Comparison of ENCODE assay signal across 8 cellular contexts in genomic region chr9:129822825-129823162, GRCh38. TPM values are rescaled to one million over a fixed set of nuclear protein-coding genes. Genes with fewer than 3 reads are reported as not detected.
DNase-seq lines count a peak whose midpoint lies in the region; ATAC-seq and TF ChIP-seq lines count a peak whose summit lies in the region.

No MANE protein-coding gene starts in this region.

- no peak for TF ChIP-seq POLR2A in prostate gland (IDR thresholded peaks at IDR 0.05)

- H3K4me3 ChIP-seq in GM12875 (ENCODE audit: low read depth, low read length) = peak overlapping the region; percentile 91
- peak overlapping the region; percentile 70 to 88 (median 76) for H3K4me3 ChIP-seq in fibroblast of lung (replicated peaks in 1 of 4; ENCODE audit: control extremely low read depth in 1 of 4, insufficient read depth in 1 of 4, low read depth in 3 of 4, low read length in 4 of 4)
- peak overlapping the region; percentile 70 to 74 for H3K4me3 ChIP-seq in prostate gland

- H3K4me1 ChIP-seq in fibroblast of lung (ENCODE audit: control insufficient read depth, extremely low read depth, insufficient read depth, low read length) (peaks cover 2% of the 10 kb centered on the region), prostate gland (replicated peaks) (no peaks in the 10 kb centered on the region)

- DNase-seq in SIG-M5 treated with dmso at 0.1 percent for 504 hours (lab: John Stamatoyannopoulos, UW; ENCODE audit: unreplicated experiment) (peak; percentile 74), fibroblast of lung (ENCODE audit: low read depth in 2 of 2) (no peak), prostate gland (ENCODE audit: low spot score) (no peak), COR-L47 (lab: John Stamatoyannopoulos, UW) (no peak), NCI-H1694 treated with DMSO at 0.1 percent for 48 hours (lab: John Stamatoyannopoulos, UW) (no peak), LoVo (ENCODE audit: low spot score) (no peak)

- no peak for TF ChIP-seq CTCF in GM12875 (IDR thresholded peaks at IDR 0.05; ENCODE audit: borderline replicate concordance, insufficient read depth, low read depth, low read length)
- TF ChIP-seq CTCF in fibroblast of lung (conservative IDR thresholded peaks at IDR 0.05 in 1 of 2, IDR thresholded peaks at IDR 0.05 in 1 of 2; ENCODE audit: low read depth in 1 of 2, low read length in 2 of 2) = no peak
- no peak for TF ChIP-seq CTCF in prostate gland (IDR thresholded peaks at IDR 0.05)

- H3K9me3 ChIP-seq in fibroblast of lung (ENCODE audit: control insufficient read depth, insufficient read depth, low read depth, low read length) = no peaks in the 10 kb centered on the region
- no peaks in the 10 kb centered on the region for H3K9me3 ChIP-seq in prostate gland

- H3K79me2 ChIP-seq in fibroblast of lung (ENCODE audit: control insufficient read depth, insufficient read depth, low read length) = peaks cover 11% of the 10 kb centered on the region

- H3K27me3 ChIP-seq in fibroblast of lung (ENCODE audit: control insufficient read depth, insufficient read depth, low read length) (no peaks in the 10 kb centered on the region), prostate gland (replicated peaks; ENCODE audit: insufficient read depth) (no peaks in the 10 kb centered on the region)

- 48% methylated on average over 11 of the region's 11 CpGs for WGBS in prostate gland

- H3K27ac ChIP-seq in fibroblast of lung (ENCODE audit: insufficient read depth, low read length) = peak overlapping the region; percentile 59
- H3K27ac ChIP-seq in prostate gland = peak overlapping the region in 1 of 2 donors; percentile 79

- peak overlapping the region; percentile 73 for H3K9ac ChIP-seq in fibroblast of lung (ENCODE audit: insufficient read depth, low read length)

- ATAC-seq in HG03442 (IDR thresholded peaks at IDR 0.05; ENCODE audit: unreplicated experiment) = no peak

- peak overlapping the region; percentile 89 for H3K4me2 ChIP-seq in fibroblast of lung (ENCODE audit: extremely low read depth, insufficient read depth, low read length)

- H3K36me3 ChIP-seq in fibroblast of lung (ENCODE audit: control insufficient read depth, insufficient read depth, low read length) (peaks cover 6% of the 10 kb centered on the region), prostate gland (peaks cover 0 to 4% of the 10 kb centered on the region in 2 donors)

- no peaks in the 10 kb centered on the region for H4K20me1 ChIP-seq in fibroblast of lung (ENCODE audit: control insufficient read depth, extremely low read depth, insufficient read depth, low read length)

- H2AFZ ChIP-seq in fibroblast of lung (ENCODE audit: low read length) = no peak overlapping the region

- intact Hi-C loops in prostate gland (cut with DNase I) = no loop called here

RNA-seq across cellular contexts. Expression of gene TOR1A, which starts 1.1 kb away (rescaled TPM):
- total RNA-seq in fibroblast of lung = 31.1 and 31.5 TPM in 2 replicates
- polyA plus RNA-seq in fibroblast of lung = 80.2 and 101 TPM in 2 replicates
- 41.5 and 51.2 TPM in 2 replicates for polyA plus RNA-seq in fibroblast of lung (2012)
- 27.3 and 32.9 TPM in 2 replicates for polyA minus RNA-seq in fibroblast of lung (ENCODE audit: low replicate concordance)
- 10 to 100 TPM; 37.1 to 41.2 TPM for total RNA-seq in prostate gland

RNA-seq across cellular contexts. Expression of gene C9orf78, which starts 12.3 kb away (rescaled TPM):
- total RNA-seq in fibroblast of lung (39.8 TPM in 2 replicates), prostate gland (10 to 100 TPM; 63.7 to 76.8 TPM)
- polyA plus RNA-seq in fibroblast of lung = 88.6 and 92.6 TPM in 2 replicates
- polyA plus RNA-seq in fibroblast of lung (2012) = 49.4 and 59.3 TPM in 2 replicates
- 3.4 and 7.2 TPM in 2 replicates for polyA minus RNA-seq in fibroblast of lung (ENCODE audit: low replicate concordance)

RNA-seq across cellular contexts. Expression of gene USP20, which starts 12.5 kb away (rescaled TPM):
- total RNA-seq in fibroblast of lung (7.4 and 12.9 TPM in 2 replicates), prostate gland (10 to 100 TPM; 34.8 to 53.5 TPM)
- polyA plus RNA-seq in fibroblast of lung = 6.7 and 6.8 TPM in 2 replicates
- polyA plus RNA-seq in fibroblast of lung (2012) = 8.8 and 10.5 TPM in 2 replicates
- 17.6 and 22.8 TPM in 2 replicates for polyA minus RNA-seq in fibroblast of lung (ENCODE audit: low replicate concordance)

RNA-seq across cellular contexts. Expression of gene TOR1B, which starts 19.8 kb away (rescaled TPM):
- total RNA-seq in fibroblast of lung (18.7 and 20.3 TPM in 2 replicates), prostate gland (10 to 100 TPM; 31.4 to 35.7 TPM)
- polyA plus RNA-seq in fibroblast of lung = 29.5 and 33.6 TPM in 2 replicates
- 21.6 and 25.4 TPM in 2 replicates for polyA plus RNA-seq in fibroblast of lung (2012)
- 11.3 and 14.3 TPM in 2 replicates for polyA minus RNA-seq in fibroblast of lung (ENCODE audit: low replicate concordance)
